Comparison of ENCODE assay signal across 15 cellular contexts in genomic region chr20:59435496-59435895, GRCh38.
"Had no signal": no experiment of that assay in that cellular context is flagged by ENCODE, and none has a peak within 500 bp of the region (broad histone marks: within the 10 kb centered on the region; RNA-seq: fewer than 3 reads in every experiment).

No MANE protein-coding gene starts in this region.

- FAIRE-seq: astrocyte, frontal cortex, keratinocyte had no signal

- ATAC-seq: activated CD8-positive, alpha-beta T cell treated with anti-CD3 and anti-CD28 coated beads, Interleukin-2, amount 10 ng/mL, durations not matched to agents 7 days and 5 days; activated T-helper 17 cell treated with anti-CD3 and anti-CD28 coated beads, Interleukin-2, amount 50 U/mL, for 72 hours; heart right ventricle; natural killer cell; upper lobe of right lung had no signal

- DNase-seq: activated CD4-positive, alpha-beta T cell treated with anti-CD3 and anti-CD28 coated beads for 48 hours; activated CD8-positive, alpha-beta T cell treated with anti-CD3 and anti-CD28 coated beads, Interleukin-2, amount 10 ng/mL, durations not matched to agents 7 days and 5 days; activated naive CD4-positive, alpha-beta T cell treated with anti-CD3 and anti-CD28 coated beads for 36 hours; colonic mucosa; heart right ventricle; left ventricle myocardium inferior; natural killer cell; sigmoid colon; stimulated activated CD4-positive, alpha-beta T cell treated with anti-CD3 and anti-CD28 coated beads, Interleukin-2, amount 100 ng/mL, for 24 hours; stimulated activated naive CD4-positive, alpha-beta T cell treated with Interleukin-2 at 50 U/mL for 16 hours; upper lobe of right lung had no signal
